In genomic region chr5:171705830-171706229, GRCh38 we compare ENCODE assay signal across 22 cellular contexts.
"Had no signal": no experiment of that assay in that cellular context is flagged by ENCODE, and none has a peak within 500 bp of the region (broad histone marks: within the 10 kb centered on the region; RNA-seq: fewer than 3 reads in every experiment).

No MANE protein-coding gene starts in this region.

- H3K36me3 Mint-ChIP-seq: memory B cell; natural killer cell treated with Interleukin-12 subunit alpha and Interleukin-12 subunit beta and Interleukin-15 and Interleukin-18, amount 100 ng/mL, for 72 hours; stimulated activated memory B cell treated with anti-CD40 and anti-IgM and Interleukin-4, amounts not matched to agents 10 μg/mL and 1 μg/mL and 100 μg/mL, for 72 hours had no signal

- H3K4me3 Mint-ChIP-seq: memory B cell; natural killer cell treated with Interleukin-12 subunit alpha and Interleukin-12 subunit beta and Interleukin-15 and Interleukin-18, amount 100 ng/mL, for 72 hours; stimulated activated memory B cell treated with anti-CD40 and anti-IgM and Interleukin-4, amounts not matched to agents 10 μg/mL and 1 μg/mL and 100 μg/mL, for 72 hours; stimulated activated naive CD8-positive, alpha-beta T cell treated with anti-CD3 and anti-CD28 coated beads, Interleukin-15, Interleukin-2, amounts not matched to agents 100 ng/mL and 50 ng/mL, for 24 hours had no signal

- H3K4me1 ChIP-seq: esophagus squamous epithelium, gastroesophageal sphincter, lower lobe of right lung, spleen, tibial nerve had no signal

- H3K36me3 ChIP-seq: esophagus squamous epithelium, gastroesophageal sphincter, left ventricle myocardium inferior, lower lobe of right lung, spleen, tibial nerve had no signal

- H3K27ac ChIP-seq: epithelial cell of prostate, esophagus squamous epithelium, gastroesophageal sphincter, left ventricle myocardium inferior, lower lobe of right lung, spleen, tibial nerve had no signal

- H3K9me3 ChIP-seq: esophagus squamous epithelium, gastroesophageal sphincter, left ventricle myocardium inferior, lower lobe of right lung, spleen, tibial nerve had no signal

- H3K4me1 Mint-ChIP-seq: memory B cell; stimulated activated memory B cell treated with anti-CD40 and anti-IgM and Interleukin-4, amounts not matched to agents 10 μg/mL and 1 μg/mL and 100 μg/mL, for 72 hours had no signal

- H3K27ac Mint-ChIP-seq: memory B cell; natural killer cell treated with Interleukin-12 subunit alpha and Interleukin-12 subunit beta and Interleukin-15 and Interleukin-18, amount 100 ng/mL, for 72 hours; stimulated activated memory B cell treated with anti-CD40 and anti-IgM and Interleukin-4, amounts not matched to agents 10 μg/mL and 1 μg/mL and 100 μg/mL, for 72 hours; stimulated activated naive CD8-positive, alpha-beta T cell treated with anti-CD3 and anti-CD28 coated beads, Interleukin-15, Interleukin-2, amounts not matched to agents 100 ng/mL and 50 ng/mL, for 24 hours had no signal

- H3K9me3 Mint-ChIP-seq: natural killer cell treated with Interleukin-12 subunit alpha and Interleukin-12 subunit beta and Interleukin-15 and Interleukin-18, amount 100 ng/mL, for 72 hours; stimulated activated memory B cell treated with anti-CD40 and anti-IgM and Interleukin-4, amounts not matched to agents 10 μg/mL and 1 μg/mL and 100 μg/mL, for 72 hours; stimulated activated naive CD8-positive, alpha-beta T cell treated with anti-CD3 and anti-CD28 coated beads, Interleukin-15, Interleukin-2, amounts not matched to agents 100 ng/mL and 50 ng/mL, for 24 hours had no signal

- ATAC-seq: gastroesophageal sphincter, left cardiac atrium, lower lobe of right lung, sciatic nerve had no signal

- H3K4me3 ChIP-seq: esophagus squamous epithelium, gastroesophageal sphincter, left ventricle myocardium inferior, lower lobe of right lung, spleen, tibial nerve had no signal

- H3K27me3 ChIP-seq: tibial nerve had no signal

- DNase-seq: cerebellar nuclear complex; effector CD8-positive, alpha-beta T cell; esophagus squamous epithelium; foreskin fibroblast; glutamatergic neuron; left cardiac atrium; left ventricle myocardium inferior; lower lobe of right lung; midbrain; posterior cingulate gyrus; spleen; stimulated activated CD4-positive, alpha-beta T cell treated with anti-CD3 and anti-CD28 coated beads, Interleukin-15, amount 100 ng/mL, for 24 hours; stimulated activated CD4-positive, alpha-beta T cell treated with anti-CD3 and anti-CD28 coated beads, Interleukin-1b, Interleukin-23, amount 100 ng/mL, for 48 hours; stimulated activated CD4-positive, alpha-beta T cell treated with anti-CD3 and anti-CD28 coated beads, Interleukin-4, amount 100 ng/mL, for 24 hours had no signal
